In the genomic region with DNA sequence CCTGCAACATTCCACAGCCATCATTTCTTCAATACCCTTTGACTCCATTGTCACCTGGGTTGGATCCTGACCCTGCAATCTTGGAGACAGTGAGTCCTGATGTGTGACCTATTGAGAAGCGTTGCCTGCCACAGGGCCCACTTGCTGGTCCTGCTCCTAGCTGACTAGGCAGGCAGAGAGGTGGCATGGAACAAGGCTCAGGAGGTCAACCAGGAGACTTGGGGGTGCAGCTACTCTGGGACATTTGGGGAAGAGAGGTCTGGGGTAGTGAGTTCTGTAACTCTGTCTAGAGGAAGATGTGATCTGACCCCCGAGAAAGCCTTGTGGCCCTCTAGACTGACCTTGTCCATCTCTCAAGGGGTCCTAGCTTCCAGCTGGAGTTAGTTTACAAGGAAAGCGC, we compare ENCODE assay signal across 13 cellular contexts. TPM values are rescaled to one million over a fixed set of nuclear protein-coding genes. Genes with fewer than 3 reads are reported as not detected.
DNase-seq lines count a peak whose midpoint lies in the region; ATAC-seq and TF ChIP-seq lines count a peak whose summit lies in the region.
"Had no signal": no experiment of that assay in that cellular context is flagged by ENCODE, and none has a peak within 500 bp of the region (broad histone marks: within the 10 kb centered on the region; RNA-seq: fewer than 3 reads in every experiment).

No MANE protein-coding gene starts in this region.

- ATAC-seq in activated T-cell treated with anti-CD3 and anti-CD28 coated beads, Interleukin-2, amount 50 U/mL, for 72 hours (replicated peaks in 1 of 2): no peak
- ATAC-seq in Panc1: no peak
- ATAC-seq in stimulated activated naive B cell treated with anti-CD40 and anti-IgM and Interleukin-4, amounts not matched to agents 10 μg/mL and 1 μg/mL and 100 μg/mL, for 72 hours (replicated peaks): no peak
- ATAC-seq in HG02981 (IDR thresholded peaks at IDR 0.05; ENCODE audit: unreplicated experiment): no peak
- no peak for ATAC-seq in HG03354 (IDR thresholded peaks at IDR 0.05; ENCODE audit: poor library complexity, severe bottlenecking, unreplicated experiment)

- no peaks in the 10 kb centered on the region for H3K9me3 ChIP-seq in Panc1 (ENCODE audit: control insufficient read depth, insufficient read depth, low read depth, low read length)
- H3K9me3 ChIP-seq: SJCRH30, stomach had no signal

- TF ChIP-seq CTCF in Panc1 (IDR thresholded peaks at IDR 0.05) (no peak), glutamatergic neuron (IDR thresholded peaks at IDR 0.05; ENCODE audit: partially characterized antibody, unreplicated experiment) (no peak)

- no peaks in the 10 kb centered on the region for H3K9me3 Mint-ChIP-seq in activated T-cell treated with anti-CD3 and anti-CD28 coated beads, Interleukin-2, amount 50 U/mL, for 72 hours
- H3K9me3 Mint-ChIP-seq in glutamatergic neuron (ENCODE audit: unreplicated experiment): peaks cover 10% of the 10 kb centered on the region
- peaks cover 0 to 2% of the 10 kb centered on the region in 2 donors for H3K9me3 Mint-ChIP-seq in stimulated activated naive B cell treated with anti-CD40 and anti-IgM and Interleukin-4, amounts not matched to agents 10 μg/mL and 1 μg/mL and 100 μg/mL, for 72 hours

- POLR2A ChIA-PET in Panc1 (lab: Charles Lee): no interaction called here

- CTCF ChIA-PET in Panc1 (lab: Charles Lee): no interaction called here

- H3K27ac ChIP-seq in Panc1 (ENCODE audit: low read length): peak overlapping the region; percentile 82
- H3K27ac ChIP-seq: epithelial cell of prostate, GM23248, SJCRH30 had no signal

- H3K36me3 ChIP-seq in Panc1 (ENCODE audit: control insufficient read depth, insufficient read depth, low read length): no peaks in the 10 kb centered on the region
- H3K36me3 ChIP-seq: SJCRH30 had no signal

- in situ Hi-C loops in Panc1 (cut with HindIII; ENCODE audit: low pct_unique_long_range_greater_than_20kb, low sequenced_read_pairs): no loop called here

- no peaks in the 10 kb centered on the region for H3K27me3 ChIP-seq in Panc1 (ENCODE audit: control insufficient read depth, insufficient read depth, low read length)
- H3K27me3 ChIP-seq: SJCRH30, stomach had no signal

- H3K36me3 Mint-ChIP-seq in activated T-cell treated with anti-CD3 and anti-CD28 coated beads, Interleukin-2, amount 50 U/mL, for 72 hours (ENCODE audit: insufficient read depth in 2 of 2): peaks cover 2% of the 10 kb centered on the region in 2 donors
- peaks cover 6% of the 10 kb centered on the region for H3K36me3 Mint-ChIP-seq in glutamatergic neuron (ENCODE audit: unreplicated experiment)
- H3K36me3 Mint-ChIP-seq in stimulated activated naive B cell treated with anti-CD40 and anti-IgM and Interleukin-4, amounts not matched to agents 10 μg/mL and 1 μg/mL and 100 μg/mL, for 72 hours: peaks cover 19 to 28% of the 10 kb centered on the region in 2 donors

- no TSS peak for BruUV-seq in Panc1 (replicated peaks; lab: Mats Ljungman, UMichigan)

- no peaks in the 10 kb centered on the region for H3K27me3 Mint-ChIP-seq in activated T-cell treated with anti-CD3 and anti-CD28 coated beads, Interleukin-2, amount 50 U/mL, for 72 hours (ENCODE audit: low read depth)
- peaks cover 9% of the 10 kb centered on the region for H3K27me3 Mint-ChIP-seq in glutamatergic neuron (ENCODE audit: unreplicated experiment)
- no peaks in the 10 kb centered on the region for H3K27me3 Mint-ChIP-seq in stimulated activated naive B cell treated with anti-CD40 and anti-IgM and Interleukin-4, amounts not matched to agents 10 μg/mL and 1 μg/mL and 100 μg/mL, for 72 hours

- DNase-seq in activated T-cell treated with anti-CD3 and anti-CD28 coated beads, Interleukin-2, amount 50 U/mL, for 72 hours: no peak
- no peak for DNase-seq in activated T-cell treated with anti-CD3 and anti-CD28 coated beads, Interleukin-2, amount 50 U/mL, for 48 hours
- DNase-seq in Panc1 (ENCODE audit: low read depth, low spot score): no peak
- no peak for DNase-seq in glutamatergic neuron
- DNase-seq in stimulated activated naive B cell treated with anti-CD40 and anti-IgM and Interleukin-4, amounts not matched to agents 10 μg/mL and 1 μg/mL and 100 μg/mL, for 72 hours: no peak
- DNase-seq in posterior vena cava (ENCODE audit: low spot score): no peak
- DNase-seq: NCI-H2081 treated with DMSO at 0.1 percent for 48 hours, SJCRH30, stomach had no signal

- intact Hi-C loops in Panc1 (cut with micrococcal nuclease; ENCODE audit: unreplicated experiment) (loop anchor here (5.0 kb wide), 1 partner anchor 163 kb away; no protein-coding TSS in a partner anchor), posterior vena cava (cut with DNase I) (loop anchor here (10.0 kb wide), 2 partner anchors 84 to 146 kb away; partner anchors contain the start of gene OGDH (in 1 of the 2))

- H3K4me3 Mint-ChIP-seq in activated T-cell treated with anti-CD3 and anti-CD28 coated beads, Interleukin-2, amount 50 U/mL, for 72 hours: peak overlapping the region; percentile 84 to 96
- H3K4me3 Mint-ChIP-seq in glutamatergic neuron (ENCODE audit: unreplicated experiment): peak overlapping the region; percentile 93
- peak overlapping the region; percentile 87 to 94 for H3K4me3 Mint-ChIP-seq in stimulated activated naive B cell treated with anti-CD40 and anti-IgM and Interleukin-4, amounts not matched to agents 10 μg/mL and 1 μg/mL and 100 μg/mL, for 72 hours

- peak overlapping the region; percentile 64 to 80; a peak in 2 of 4 replicates for H3K4me3 ChIP-seq in Panc1 (ENCODE audit: low read depth in 2 of 2, low read length in 2 of 2)
- H3K4me3 ChIP-seq: SJCRH30 had no signal

- peaks cover 32% of the 10 kb centered on the region for H3K4me1 ChIP-seq in Panc1 (ENCODE audit: control insufficient read depth, insufficient read depth, low read length)
- H3K4me1 ChIP-seq: SJCRH30 had no signal

- H3K4me1 Mint-ChIP-seq in activated T-cell treated with anti-CD3 and anti-CD28 coated beads, Interleukin-2, amount 50 U/mL, for 72 hours (ENCODE audit: low read depth): peaks cover 53% of the 10 kb centered on the region
- H3K4me1 Mint-ChIP-seq in glutamatergic neuron (ENCODE audit: low read depth, unreplicated experiment): peaks cover 30% of the 10 kb centered on the region
- peaks cover 40 to 66% of the 10 kb centered on the region in 2 donors for H3K4me1 Mint-ChIP-seq in stimulated activated naive B cell treated with anti-CD40 and anti-IgM and Interleukin-4, amounts not matched to agents 10 μg/mL and 1 μg/mL and 100 μg/mL, for 72 hours

- H3K27ac Mint-ChIP-seq in activated T-cell treated with anti-CD3 and anti-CD28 coated beads, Interleukin-2, amount 50 U/mL, for 72 hours: peak overlapping the region; percentile 90
- peak overlapping the region; percentile 80 for H3K27ac Mint-ChIP-seq in glutamatergic neuron (ENCODE audit: unreplicated experiment)
- H3K27ac Mint-ChIP-seq in stimulated activated naive B cell treated with anti-CD40 and anti-IgM and Interleukin-4, amounts not matched to agents 10 μg/mL and 1 μg/mL and 100 μg/mL, for 72 hours: peak overlapping the region; percentile 98

RNA-seq across cellular contexts. Expression of gene ZMIZ2, which starts 1.8 kb away (rescaled TPM):
- total RNA-seq in activated T-cell treated with anti-CD3 and anti-CD28 coated beads, Interleukin-2, amount 50 U/mL, for 72 hours: 100 to 1,000 TPM; 101 to 113 TPM
- 137 TPM for total RNA-seq in Panc1 (2021; ENCODE audit: unreplicated experiment)
- polyA plus RNA-seq in Panc1 (2012; ENCODE audit: insufficient read length): 108 TPM
- 291 TPM for total RNA-seq in glutamatergic neuron (ENCODE audit: unreplicated experiment)
- total RNA-seq in posterior vena cava: 10 to 100 TPM; 52.2 to 67.1 TPM

RNA-seq across cellular contexts. Expression of gene PPIA, which starts 46.1 kb away (rescaled TPM):
- 1,000 to 10,000 TPM; 1,240 to 1,316 TPM for total RNA-seq in activated T-cell treated with anti-CD3 and anti-CD28 coated beads, Interleukin-2, amount 50 U/mL, for 72 hours
- total RNA-seq in Panc1 (2021; ENCODE audit: unreplicated experiment): 3,706 TPM
- 2,487 TPM for polyA plus RNA-seq in Panc1 (2012; ENCODE audit: insufficient read length)
- 1,460 TPM for total RNA-seq in glutamatergic neuron (ENCODE audit: unreplicated experiment)
- total RNA-seq in posterior vena cava: 1,000 to 10,000 TPM in 1 of 2 donors, 100 to 1,000 TPM in 1; 961 to 1,030 TPM
